In the genomic region with DNA sequence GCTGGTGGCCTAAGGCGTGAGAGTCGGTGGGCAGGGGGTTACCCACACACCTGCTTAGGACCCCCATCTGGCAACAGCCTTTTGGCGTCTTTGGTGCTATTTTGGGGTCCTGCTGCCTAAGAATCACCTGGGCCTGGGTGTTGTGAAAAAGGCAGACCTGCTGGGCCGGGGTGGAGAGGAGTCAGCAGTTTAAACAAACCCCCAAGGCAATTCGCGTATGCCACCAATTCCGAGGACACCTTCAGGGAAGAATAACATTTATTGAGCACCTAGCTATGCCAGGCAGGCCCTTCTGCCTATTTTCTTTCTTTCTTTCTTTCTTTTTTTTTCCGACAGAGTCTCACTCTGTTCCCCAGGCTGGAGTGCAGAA, we compare ENCODE assay signal across 8 cellular contexts. TPM values are rescaled to one million over a fixed set of nuclear protein-coding genes. Genes with fewer than 3 reads are reported as not detected.
A peak's percentile ranks its signal among the peaks of the same experiment; 100 is the strongest.
DNase-seq lines count a peak whose midpoint lies in the region; ATAC-seq, FAIRE-seq and TF ChIP-seq lines count a peak whose summit lies in the region.

No MANE protein-coding gene starts in this region.

- H3K9me3 Mint-ChIP-seq in activated CD4-positive, alpha-beta T cell treated with anti-CD3 and anti-CD28 coated beads, Interleukin-2, amount 10 ng/mL, durations not matched to agents 24 days and 14 days: no peaks in the 10 kb centered on the region
- H3K9me3 Mint-ChIP-seq in activated T-helper 17 cell treated with anti-CD3 and anti-CD28 coated beads, Interleukin-2, amount 50 U/mL, for 72 hours: no peaks in the 10 kb centered on the region

- H3K27ac Mint-ChIP-seq in activated CD4-positive, alpha-beta T cell treated with anti-CD3 and anti-CD28 coated beads, Interleukin-2, amount 10 ng/mL, durations not matched to agents 24 days and 14 days: peak overlapping the region; percentile 93
- peak overlapping the region; percentile 100 for H3K27ac Mint-ChIP-seq in activated T-helper 17 cell treated with anti-CD3 and anti-CD28 coated beads, Interleukin-2, amount 50 U/mL, for 72 hours

- no peak overlapping the region for H3K4me3 ChIP-seq in keratinocyte (ENCODE audit: control insufficient read depth in 2 of 3, extremely low read depth in 1 of 3, insufficient read depth in 2 of 3, low read depth in 1 of 3, low read length in 3 of 3)

- dilution Hi-C loops in keratinocyte (cut with MboI; ENCODE audit: extremely low pct_ligation_motif_present, low sequenced_read_pairs): no loop called here

- H3K4me1 ChIP-seq in keratinocyte (ENCODE audit: control insufficient read depth, extremely low read depth, insufficient read depth, low read length): peaks cover 40% of the 10 kb centered on the region

- H3K9me1 ChIP-seq in keratinocyte (ENCODE audit: control insufficient read depth, extremely low read depth, insufficient read depth, low read length): no peaks in the 10 kb centered on the region

- ATAC-seq in activated T-helper 17 cell treated with anti-CD3 and anti-CD28 coated beads, Interleukin-2, amount 50 U/mL, for 72 hours (replicated peaks): no peak

- peaks cover 33% of the 10 kb centered on the region for H3K4me1 Mint-ChIP-seq in activated CD4-positive, alpha-beta T cell treated with anti-CD3 and anti-CD28 coated beads, Interleukin-2, amount 10 ng/mL, durations not matched to agents 24 days and 14 days
- peaks cover 19% of the 10 kb centered on the region for H3K4me1 Mint-ChIP-seq in activated T-helper 17 cell treated with anti-CD3 and anti-CD28 coated beads, Interleukin-2, amount 50 U/mL, for 72 hours

- no peaks in the 10 kb centered on the region for H3K9me3 ChIP-seq in keratinocyte (ENCODE audit: control insufficient read depth, low read depth, low read length)

- no peak overlapping the region for H3K4me3 Mint-ChIP-seq in activated CD4-positive, alpha-beta T cell treated with anti-CD3 and anti-CD28 coated beads, Interleukin-2, amount 10 ng/mL, durations not matched to agents 24 days and 14 days
- peak overlapping the region; percentile 90 for H3K4me3 Mint-ChIP-seq in activated T-helper 17 cell treated with anti-CD3 and anti-CD28 coated beads, Interleukin-2, amount 50 U/mL, for 72 hours

- peak overlapping the region; percentile 37 for H3K4me2 ChIP-seq in keratinocyte (ENCODE audit: control insufficient read depth, extremely low read depth, insufficient read depth, low read depth, low read length)

- POLR2A ChIA-PET in HEK293T (lab: Yijun Ruan, JAX): no interaction called here

- no peak for DNase-seq in activated CD4-positive, alpha-beta T cell treated with anti-CD3 and anti-CD28 coated beads, Interleukin-2, amount 10 ng/mL, durations not matched to agents 24 days and 14 days
- DNase-seq in activated CD4-positive, alpha-beta T cell treated with anti-CD3 and anti-CD28 coated beads, Interleukin-2, amount 50 U/mL, for 48 hours: no peak
- DNase-seq in keratinocyte (ENCODE audit: low read depth, low spot score) (no peak), substantia nigra (lab: John Stamatoyannopoulos, UW) (peak in 1 of 49 donors; percentile 58), activated T-cell treated with anti-CD3 and anti-CD28 coated beads for 4 hours (no peak), NCI-H2196 (lab: John Stamatoyannopoulos, UW; ENCODE audit: unreplicated experiment) (no peak), HEK293T (ENCODE audit: extremely low spot score) (no peak)

- H3K36me3 ChIP-seq in keratinocyte (ENCODE audit: control insufficient read depth in 2 of 2, extremely low read depth in 1 of 2, insufficient read depth in 2 of 2, low read length in 2 of 2): no peaks in the 10 kb centered on the region

- H3K9ac ChIP-seq in keratinocyte (ENCODE audit: control insufficient read depth, extremely low read depth, insufficient read depth, low read length): peak overlapping the region; percentile 61

- H3K79me2 ChIP-seq in keratinocyte (ENCODE audit: control insufficient read depth, insufficient read depth, low read length): no peaks in the 10 kb centered on the region

- TF ChIP-seq CTCF in keratinocyte (optimal IDR thresholded peaks at IDR 0.05 in 1 of 3, IDR thresholded peaks at IDR 0.05 in 1 of 3, conservative IDR thresholded peaks at IDR 0.05 in 1 of 3; ENCODE audit: extremely low read depth in 1 of 3, insufficient read depth in 2 of 3, low read length in 3 of 3): no peak

- H3K36me3 Mint-ChIP-seq in activated CD4-positive, alpha-beta T cell treated with anti-CD3 and anti-CD28 coated beads, Interleukin-2, amount 10 ng/mL, durations not matched to agents 24 days and 14 days (ENCODE audit: low read depth): no peaks in the 10 kb centered on the region
- H3K36me3 Mint-ChIP-seq in activated T-helper 17 cell treated with anti-CD3 and anti-CD28 coated beads, Interleukin-2, amount 50 U/mL, for 72 hours (ENCODE audit: low read depth): no peaks in the 10 kb centered on the region

- H3K27me3 ChIP-seq in keratinocyte (ENCODE audit: control insufficient read depth, extremely low read depth, insufficient read depth, low read length): no peaks in the 10 kb centered on the region

- H2AFZ ChIP-seq in keratinocyte (ENCODE audit: control insufficient read depth, low read length): no peak overlapping the region

- CTCF ChIA-PET in HEK293T (lab: Yijun Ruan, JAX): interaction anchor here (1.0 kb wide), 1 partner anchor 31 kb away, joined by 3 read pairs; no protein-coding TSS in a partner anchor

- intact Hi-C loops in activated CD4-positive, alpha-beta T cell treated with anti-CD3 and anti-CD28 coated beads, Interleukin-2, amount 10 ng/mL, durations not matched to agents 24 days and 14 days (cut with micrococcal nuclease): no loop called here

- FAIRE-seq in keratinocyte (lab: Jason Lieb, UNC): no peak

- peaks cover 5% of the 10 kb centered on the region for H3K27me3 Mint-ChIP-seq in activated CD4-positive, alpha-beta T cell treated with anti-CD3 and anti-CD28 coated beads, Interleukin-2, amount 10 ng/mL, durations not matched to agents 24 days and 14 days
- H3K27me3 Mint-ChIP-seq in activated T-helper 17 cell treated with anti-CD3 and anti-CD28 coated beads, Interleukin-2, amount 50 U/mL, for 72 hours: no peaks in the 10 kb centered on the region

- no peaks in the 10 kb centered on the region for H4K20me1 ChIP-seq in keratinocyte (ENCODE audit: control insufficient read depth, extremely low read depth, insufficient read depth, low read length)

- H3K27ac ChIP-seq in keratinocyte (ENCODE audit: control insufficient read depth, insufficient read depth, low read length) (peak overlapping the region; percentile 74), substantia nigra (ENCODE audit: low read depth, low read length, poor library complexity, severe bottlenecking) (peak overlapping the region; percentile 96)

TF ChIP-seq in HEK293T, 16 proteins besides CTCF, POLR2A, EP300 and RAD21:
- TF ChIP-seq FOXM1 (IDR thresholded peaks at IDR 0.05; ENCODE audit: borderline replicate concordance) (no peak), CTBP1 (IDR thresholded peaks at IDR 0.05; ENCODE audit: borderline replicate concordance) (no peak), FOXA1 (IDR thresholded peaks at IDR 0.05) (no peak), ARNT (IDR thresholded peaks at IDR 0.05) (no peak), ZNF384 (IDR thresholded peaks at IDR 0.05) (no peak), TARDBP (IDR thresholded peaks at IDR 0.05) (no peak), ELF4 (IDR thresholded peaks at IDR 0.05) (no peak)

RNA-seq across cellular contexts. Expression of gene TOB1, which starts 53.9 kb away (rescaled TPM):
- total RNA-seq in activated CD4-positive, alpha-beta T cell treated with anti-CD3 and anti-CD28 coated beads, Interleukin-2, amount 10 ng/mL, durations not matched to agents 24 days and 14 days: 29.0 and 30.1 TPM in 2 replicates
- 10 to 100 TPM; 33.1 to 40.8 TPM for total RNA-seq in activated T-helper 17 cell treated with anti-CD3 and anti-CD28 coated beads, Interleukin-2, amount 50 U/mL, for 72 hours
- 59.5 to 73.3 TPM (median 64.4 TPM) in 3 replicates for polyA plus RNA-seq in keratinocyte
- polyA plus RNA-seq in keratinocyte (2011; ENCODE audit: low read depth): 97.4 TPM
- polyA plus RNA-seq in keratinocyte (2011; cell fraction: cytosol; rRNA removed): 43.7 and 59.1 TPM in 2 replicates
- polyA plus RNA-seq in keratinocyte (2011; cell fraction: nucleus; rRNA removed): 146 and 173 TPM in 2 replicates
- polyA plus RNA-seq in keratinocyte (2012; ENCODE audit: low replicate concordance): 94.3 and 311 TPM in 2 replicates
- 84.2 to 122 TPM (median 105 TPM) in 3 replicates for polyA minus RNA-seq in keratinocyte
- 108 TPM for polyA minus RNA-seq in keratinocyte (2011; cell fraction: cytosol; rRNA and poly(A)+ RNA removed)
- 181 and 201 TPM in 2 replicates for polyA minus RNA-seq in keratinocyte (2011; cell fraction: nucleus; rRNA and poly(A)+ RNA removed)
